In the genomic region with DNA sequence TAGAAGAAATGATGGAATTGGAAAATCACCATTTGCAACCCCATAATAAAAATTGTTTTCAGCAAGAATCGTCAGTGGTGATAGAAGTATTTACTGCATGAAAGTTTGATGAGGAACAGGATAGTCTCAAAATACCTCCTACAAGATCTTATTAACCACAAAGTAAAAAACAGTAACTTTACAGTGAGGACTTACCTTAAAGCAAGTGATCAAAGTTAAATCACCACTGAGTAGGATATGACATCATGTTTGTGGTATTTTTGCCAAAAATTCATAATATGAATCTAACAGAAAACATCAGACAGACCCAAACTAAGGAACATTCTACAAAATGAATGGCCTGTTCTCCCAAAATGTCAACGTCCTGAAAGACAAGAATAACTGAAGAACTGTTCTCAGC, we compare ENCODE assay signal across 23 cellular contexts. TPM values are rescaled to one million over a fixed set of nuclear protein-coding genes. Genes with fewer than 3 reads are reported as not detected.
A peak's percentile ranks its signal among the peaks of the same experiment; 100 is the strongest.
DNase-seq lines count a peak whose midpoint lies in the region; ATAC-seq, FAIRE-seq and TF ChIP-seq lines count a peak whose summit lies in the region.
"Had no signal": no experiment of that assay in that cellular context is flagged by ENCODE, and none has a peak within 500 bp of the region (broad histone marks: within the 10 kb centered on the region; RNA-seq: fewer than 3 reads in every experiment).

No MANE protein-coding gene starts in this region.

- no peak overlapping the region for H3K4me3 ChIP-seq in HepG2 (replicated peaks in 1 of 3; ENCODE audit: insufficient read depth in 1 of 3, low read depth in 2 of 3, low read length in 3 of 3)
- H3K4me3 ChIP-seq in right lobe of liver = no peak overlapping the region
- H3K4me3 ChIP-seq: MG63, psoas muscle had no signal

- CTCF ChIA-PET in HepG2 (lab: Yijun Ruan, JAX; ENCODE audit: low intra/inter-chr PET ratio, low total read pairs) = interaction anchor here (0.8 kb wide), 1 partner anchor 77 kb away, joined by 4 read pairs; no protein-coding TSS in a partner anchor

- TF ChIP-seq CTCF in HepG2 (CRISPR knock-in tag; IDR thresholded peaks at IDR 0.05) (no peak), right lobe of liver (IDR thresholded peaks at IDR 0.05) (no peak)

- H3K9me3 ChIP-seq in HepG2 (ENCODE audit: low read length) (no peaks in the 10 kb centered on the region), right lobe of liver (no peaks in the 10 kb centered on the region)
- H3K9me3 ChIP-seq: psoas muscle had no signal

- POLR2A ChIA-PET in HepG2 (lab: Yijun Ruan, JAX) = no interaction called here

- H3K9me3 Mint-ChIP-seq in activated naive CD8-positive, alpha-beta T cell (ENCODE audit: low read depth) = no peaks in the 10 kb centered on the region
- H3K9me3 Mint-ChIP-seq in stimulated activated naive CD8-positive, alpha-beta T cell treated with anti-CD3 and anti-CD28 coated beads, Interleukin-15, amount 100 ng/mL, for 72 hours = no peaks in the 10 kb centered on the region
- H3K9me3 Mint-ChIP-seq: IgD-negative memory B cell, type B pancreatic cell had no signal

- H3K27me3 Mint-ChIP-seq in activated naive CD8-positive, alpha-beta T cell = no peaks in the 10 kb centered on the region
- no peaks in the 10 kb centered on the region for H3K27me3 Mint-ChIP-seq in stimulated activated naive CD8-positive, alpha-beta T cell treated with anti-CD3 and anti-CD28 coated beads, Interleukin-15, amount 100 ng/mL, for 72 hours
- H3K27me3 Mint-ChIP-seq: IgD-negative memory B cell, type B pancreatic cell had no signal

- in situ Hi-C loops in HepG2 (cut with HindIII; ENCODE audit: extremely low pct_ligation_motif_present, low pct_unique_long_range_greater_than_20kb) = no loop called here

- H3K27me3 ChIP-seq in HepG2 (ENCODE audit: control insufficient read depth in 1 of 2, insufficient read depth in 2 of 2, low read length in 2 of 2) (no peaks in the 10 kb centered on the region), right lobe of liver (no peaks in the 10 kb centered on the region)
- H3K27me3 ChIP-seq: MG63 had no signal

- H3K4me1 ChIP-seq in HepG2 (ENCODE audit: insufficient read depth, low read length) (no peaks in the 10 kb centered on the region), right lobe of liver (peaks cover 0 to 9% (median 0%) of the 10 kb centered on the region in 4 donors)

- H3K36me3 ChIP-seq in HepG2 (replicated peaks in 1 of 2; ENCODE audit: control insufficient read depth in 1 of 2, insufficient read depth in 2 of 2, low read length in 2 of 2) (peaks cover 6 to 44% of the 10 kb centered on the region in 2 experiments), right lobe of liver (peaks cover 0 to 60% (median 23%) of the 10 kb centered on the region in 4 donors)

- H2AFZ ChIP-seq in HepG2 (ENCODE audit: low read length) = no peak overlapping the region

- H3K27ac ChIP-seq in HepG2 (ENCODE audit: extremely low read length, insufficient read depth, low read length) = no peak overlapping the region
- H3K27ac ChIP-seq in right lobe of liver = no peak overlapping the region
- H3K27ac ChIP-seq: psoas muscle had no signal

- BruUV-seq in HepG2 (replicated peaks; lab: Mats Ljungman, UMichigan) = no TSS peak

- H3K4me1 Mint-ChIP-seq in activated naive CD8-positive, alpha-beta T cell (ENCODE audit: low read depth) = peaks cover 17% of the 10 kb centered on the region
- H3K4me1 Mint-ChIP-seq in stimulated activated naive CD8-positive, alpha-beta T cell treated with anti-CD3 and anti-CD28 coated beads, Interleukin-15, amount 100 ng/mL, for 72 hours = peaks cover 24% of the 10 kb centered on the region

- intact Hi-C loops in HepG2 (cut with micrococcal nuclease; ENCODE audit: unreplicated experiment) = no loop called here
- intact Hi-C loops in right lobe of liver (cut with DNase I) = no loop called here

- DNase-seq in HepG2 (ENCODE audit: low spot score) = no peak
- no peak for DNase-seq in right lobe of liver
- no peak for DNase-seq in H54 (ENCODE audit: insufficient read length, low spot score)
- DNase-seq in stimulated activated naive CD8-positive, alpha-beta T cell treated with anti-CD3 and anti-CD28 coated beads, Interleukin-15, amount 100 ng/mL, for 72 hours = no peak
- no peak for DNase-seq in MV-4-11 (lab: John Stamatoyannopoulos, UW)
- DNase-seq in NCI-H345 (lab: John Stamatoyannopoulos, UW) = no peak
- DNase-seq: activated effector memory CD4-positive, alpha-beta T cell treated with Interleukin-2 at 50 U/mL for 16 hours; Calu3; effector CD4-positive, alpha-beta T cell; hippocampal formation; left ventricle myocardium superior; MG63; NCI-H146; NCI-H2171; psoas muscle; stimulated activated CD4-positive, alpha-beta T cell treated with anti-CD3 and anti-CD28 coated beads, Interleukin-1b, Interleukin-23, amount 100 ng/mL, for 48 hours; stimulated activated naive CD4-positive, alpha-beta T cell treated with Interleukin-2 at 50 U/mL for 16 hours had no signal

- TF ChIP-seq POLR2A in HepG2 (IDR thresholded peaks at IDR 0.05; ENCODE audit: insufficient read depth in 1 of 2, low read depth in 2 of 2, low read length in 2 of 2) (no peak), right lobe of liver (IDR thresholded peaks at IDR 0.05) (no peak), H54 (IDR thresholded peaks at IDR 0.05; ENCODE audit: low read depth, low read length) (no peak)

- no peaks in the 10 kb centered on the region for H3K79me2 ChIP-seq in HepG2 (ENCODE audit: insufficient read depth, low read length)

- TF ChIP-seq EP300 in HepG2 (IDR thresholded peaks at IDR 0.05; ENCODE audit: low read depth in 2 of 2, low read length in 2 of 2) (no peak), HepG2 (CRISPR knock-in tag; IDR thresholded peaks at IDR 0.05; ENCODE audit: borderline replicate concordance) (no peak)

- H3K36me3 Mint-ChIP-seq in activated naive CD8-positive, alpha-beta T cell = peaks cover 20% of the 10 kb centered on the region

- no peak overlapping the region for H3K9ac ChIP-seq in HepG2 (ENCODE audit: insufficient read depth, low read depth, low read length)

- FAIRE-seq in HepG2 (lab: Jason Lieb, UNC) = no peak
- peak; percentile 55 for FAIRE-seq in H54 (lab: Jason Lieb, UNC)
- FAIRE-seq: frontal cortex had no signal

- peak overlapping the region; percentile 73 for H3K27ac Mint-ChIP-seq in activated naive CD8-positive, alpha-beta T cell
- peak overlapping the region in 1 of 2 donors; percentile 78 for H3K27ac Mint-ChIP-seq in stimulated activated naive CD8-positive, alpha-beta T cell treated with anti-CD3 and anti-CD28 coated beads, Interleukin-15, amount 100 ng/mL, for 72 hours
- H3K27ac Mint-ChIP-seq: IgD-negative memory B cell, type B pancreatic cell had no signal

- no peaks in the 10 kb centered on the region for H4K20me1 ChIP-seq in HepG2 (ENCODE audit: insufficient read depth, low read length)

- no peak overlapping the region for H3K4me2 ChIP-seq in HepG2 (ENCODE audit: low read depth, low read length)

- H3K4me3 Mint-ChIP-seq in activated naive CD8-positive, alpha-beta T cell = no peak overlapping the region
- no peak overlapping the region for H3K4me3 Mint-ChIP-seq in stimulated activated naive CD8-positive, alpha-beta T cell treated with anti-CD3 and anti-CD28 coated beads, Interleukin-15, amount 100 ng/mL, for 72 hours
- H3K4me3 Mint-ChIP-seq: IgD-negative memory B cell, type B pancreatic cell had no signal

- TF ChIP-seq RAD21 in HepG2 (CRISPR knock-in tag; IDR thresholded peaks at IDR 0.05) = no peak

- ATAC-seq in HepG2 = no peak
- ATAC-seq in right lobe of liver = no peak
- ATAC-seq in stimulated activated naive CD8-positive, alpha-beta T cell treated with anti-CD3 and anti-CD28 coated beads, Interleukin-15, amount 100 ng/mL, for 72 hours = peak; percentile 68
- no peak for ATAC-seq in HG02870 (IDR thresholded peaks at IDR 0.05; ENCODE audit: unreplicated experiment)
- ATAC-seq: esophagus mucosa, left ventricle myocardium superior, psoas muscle had no signal

- 75% methylated on average over 2 of the region's 2 CpGs for WGBS in HepG2 (ENCODE audit: low lambda C conversion rate)
- 0% methylated on average over 2 of the region's 2 CpGs for whole genome bisulfite sequencing in right lobe of liver (ENCODE audit: insufficient coverage, low coverage, low lambda C conversion rate, missing lambda C conversion rate)

RNA-seq across cellular contexts. Expression of gene ALDH9A1, which starts 19.9 kb away (rescaled TPM):
- 38.5 and 52.7 TPM in 2 replicates for total RNA-seq in HepG2 (2016; rRNA removed; fragmentation: Illumina TruSeq; extraction: Trizol)
- total RNA-seq in HepG2 (2016; cell fraction: cytosol; rRNA removed; fragmentation: Illumina TruSeq; extraction: Trizol; ENCODE audit: low read depth) = 7.1 and 9.1 TPM in 2 replicates
- total RNA-seq in HepG2 (2016; cell fraction: insoluble cytoplasmic fraction; rRNA removed; fragmentation: Illumina TruSeq; extraction: Trizol) = 38.4 and 54.3 TPM in 2 replicates
- total RNA-seq in HepG2 (2016; cell fraction: membrane; rRNA removed; fragmentation: Illumina TruSeq; extraction: Trizol) = 14.3 and 17.8 TPM in 2 replicates
- 19.4 and 21.3 TPM in 2 replicates for total RNA-seq in HepG2 (2016; cell fraction: nucleus; rRNA removed; fragmentation: Illumina TruSeq; extraction: Trizol)
- 17.1 and 27.5 TPM in 2 replicates for polyA plus RNA-seq in HepG2 (2011; rRNA removed)
- 11.1 and 19.0 TPM in 2 replicates for polyA plus RNA-seq in HepG2 (2011; cell fraction: cytosol; rRNA removed)
- polyA plus RNA-seq in HepG2 (2011; cell fraction: nucleus; rRNA removed) = 6.4 and 7.2 TPM in 2 replicates
- polyA plus RNA-seq in HepG2 (2012) = 17.1 and 26.3 TPM in 2 replicates
- polyA plus RNA-seq in HepG2 (2016; cell fraction: cytosol; fragmentation: Illumina TruSeq; extraction: Trizol; ENCODE audit: low read depth) = 3.8 and 4.1 TPM in 2 replicates
- polyA plus RNA-seq in HepG2 (2016; cell fraction: insoluble cytoplasmic fraction; fragmentation: Illumina TruSeq; extraction: Trizol; ENCODE audit: low read depth) = 44.3 and 45.9 TPM in 2 replicates
- 9.1 and 10.6 TPM in 2 replicates for polyA plus RNA-seq in HepG2 (2016; cell fraction: membrane; fragmentation: Illumina TruSeq; extraction: Trizol; ENCODE audit: low read depth)
- 19.2 and 22.1 TPM in 2 replicates for polyA plus RNA-seq in HepG2 (2016; cell fraction: nucleus; fragmentation: Illumina TruSeq; extraction: Trizol; ENCODE audit: insufficient read depth, low read depth)
- 23.3 and 82.5 TPM in 2 replicates for polyA minus RNA-seq in HepG2 (2011; rRNA and poly(A)+ RNA removed; ENCODE audit: low replicate concordance)
- 19.5 and 19.6 TPM in 2 replicates for polyA minus RNA-seq in HepG2 (2011; cell fraction: cytosol; rRNA and poly(A)+ RNA removed)
- polyA minus RNA-seq in HepG2 (2011; cell fraction: nucleus; rRNA and poly(A)+ RNA removed) = 14.4 and 23.9 TPM in 2 replicates
- total RNA-seq in right lobe of liver = 100 to 1,000 TPM in 3 of 6 experiments, 10 to 100 TPM in 3; 69.7 to 139 (median 93.8) TPM

RNA-seq across cellular contexts. Expression of gene MGST3, which starts 47.5 kb away (rescaled TPM):
- total RNA-seq in HepG2 (2016; rRNA removed; fragmentation: Illumina TruSeq; extraction: Trizol) (34.3 and 59.7 TPM in 2 replicates), right lobe of liver (100 to 1,000 TPM in 3 of 6 experiments, 10 to 100 TPM in 3; 74.0 to 141 (median 103) TPM)
- 11.6 and 14.9 TPM in 2 replicates for total RNA-seq in HepG2 (2016; cell fraction: cytosol; rRNA removed; fragmentation: Illumina TruSeq; extraction: Trizol; ENCODE audit: low read depth)
- total RNA-seq in HepG2 (2016; cell fraction: insoluble cytoplasmic fraction; rRNA removed; fragmentation: Illumina TruSeq; extraction: Trizol) = 39.1 and 57.7 TPM in 2 replicates
- 12.2 and 18.3 TPM in 2 replicates for total RNA-seq in HepG2 (2016; cell fraction: membrane; rRNA removed; fragmentation: Illumina TruSeq; extraction: Trizol)
- total RNA-seq in HepG2 (2016; cell fraction: nucleus; rRNA removed; fragmentation: Illumina TruSeq; extraction: Trizol) = 32.4 and 38.4 TPM in 2 replicates
- polyA plus RNA-seq in HepG2 (2011; rRNA removed) = 54.7 and 61.2 TPM in 2 replicates
- polyA plus RNA-seq in HepG2 (2011; cell fraction: cytosol; rRNA removed) = 57.4 and 63.3 TPM in 2 replicates
- polyA plus RNA-seq in HepG2 (2011; cell fraction: nucleus; rRNA removed) = 31.0 and 32.2 TPM in 2 replicates
- polyA plus RNA-seq in HepG2 (2012) = 28.7 and 43.7 TPM in 2 replicates
- 12.4 and 14.4 TPM in 2 replicates for polyA plus RNA-seq in HepG2 (2016; cell fraction: cytosol; fragmentation: Illumina TruSeq; extraction: Trizol; ENCODE audit: low read depth)
- polyA plus RNA-seq in HepG2 (2016; cell fraction: insoluble cytoplasmic fraction; fragmentation: Illumina TruSeq; extraction: Trizol; ENCODE audit: low read depth) = 29.5 and 43.0 TPM in 2 replicates
- polyA plus RNA-seq in HepG2 (2016; cell fraction: membrane; fragmentation: Illumina TruSeq; extraction: Trizol; ENCODE audit: low read depth) = 12.9 and 15.3 TPM in 2 replicates
- polyA plus RNA-seq in HepG2 (2016; cell fraction: nucleus; fragmentation: Illumina TruSeq; extraction: Trizol; ENCODE audit: insufficient read depth, low read depth) = 45.3 and 49.9 TPM in 2 replicates
- polyA minus RNA-seq in HepG2 (2011; rRNA and poly(A)+ RNA removed; ENCODE audit: low replicate concordance) = 38.9 and 110 TPM in 2 replicates
- polyA minus RNA-seq in HepG2 (2011; cell fraction: cytosol; rRNA and poly(A)+ RNA removed) = 16.2 and 23.4 TPM in 2 replicates
- 25.5 and 28.5 TPM in 2 replicates for polyA minus RNA-seq in HepG2 (2011; cell fraction: nucleus; rRNA and poly(A)+ RNA removed)
